ENCODE assay signal across 8 cellular contexts in the genomic region with DNA sequence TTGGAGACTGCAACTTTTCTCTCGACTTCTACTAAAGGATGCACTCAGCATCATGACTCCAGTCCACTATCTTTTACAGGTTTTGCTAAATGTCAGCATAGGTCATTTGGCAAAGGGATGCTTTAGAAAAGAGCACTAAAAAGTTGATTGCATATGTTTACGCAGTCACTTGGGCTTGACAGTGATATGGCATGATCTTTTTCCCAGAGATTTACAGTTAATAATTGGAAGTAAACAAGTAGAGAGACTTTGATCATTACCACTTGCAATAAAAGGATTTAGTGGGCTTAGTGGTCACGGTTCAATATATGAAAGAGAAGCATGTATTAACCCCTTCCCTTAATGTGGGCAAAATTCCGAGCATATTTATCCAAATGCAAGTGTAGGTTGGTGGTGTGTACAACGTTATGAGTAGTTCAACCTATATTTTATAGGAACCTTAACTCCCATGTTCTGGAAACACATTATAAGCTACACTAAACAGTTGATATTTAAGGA. TPM values are rescaled to one million over a fixed set of nuclear protein-coding genes. Genes with fewer than 3 reads are reported as not detected.
DNase-seq lines count a peak whose midpoint lies in the region; ATAC-seq, FAIRE-seq and TF ChIP-seq lines count a peak whose summit lies in the region.

No MANE protein-coding gene starts in this region.

- no peak overlapping the region for H4K91ac ChIP-seq in mesenchymal stem cell (ENCODE audit: low read length)

- TF ChIP-seq RAD21 in GM12878 (IDR thresholded peaks at IDR 0.05; ENCODE audit: insufficient read depth, low read depth, low read length) = no peak

- no peak overlapping the region for H3K4ac ChIP-seq in mesenchymal stem cell (ENCODE audit: low read depth in 1 of 2, low read length in 2 of 2)

- POLR2A ChIA-PET in GM12878 (lab: Charles Lee) = interaction anchor here (0.5 to 1.1 kb wide), 3 partner anchors 9 to 52 kb away, joined by 3 read pairs; no protein-coding TSS in a partner anchor

- BruUV-seq in GM12878 (replicated peaks; lab: Mats Ljungman, UMichigan) = no TSS peak

- H3K14ac ChIP-seq in mesenchymal stem cell (ENCODE audit: low read length in 2 of 2) = no peak overlapping the region

- no peak overlapping the region for H2AK5ac ChIP-seq in mesenchymal stem cell (ENCODE audit: low read length, severe bottlenecking)

- H3K79me2 ChIP-seq in GM12878 (ENCODE audit: control insufficient read depth, insufficient read depth, low read length) = peaks cover 16% of the 10 kb centered on the region

- no peaks in the 10 kb centered on the region for H3K9me3 ChIP-seq in cardiac muscle cell (ENCODE audit: low read depth)
- H3K9me3 ChIP-seq in GM12878 (replicated peaks; ENCODE audit: control insufficient read depth, insufficient read depth, low read length) = peaks cover 2% of the 10 kb centered on the region; the same call in 2 of the 3 replicates
- no peaks in the 10 kb centered on the region for H3K9me3 ChIP-seq in mesenchymal stem cell (ENCODE audit: control insufficient read depth, low read length)
- no peaks in the 10 kb centered on the region for H3K9me3 ChIP-seq in upper lobe of left lung

- H3K36me3 ChIP-seq in cardiac muscle cell = peaks cover 3% of the 10 kb centered on the region
- H3K36me3 ChIP-seq in GM12878 (ENCODE audit: control insufficient read depth in 2 of 2, insufficient read depth in 2 of 2, low read length in 1 of 2) = no peaks in the 10 kb centered on the region; a peak in 1 of 4 replicates
- H3K36me3 ChIP-seq in mesenchymal stem cell (ENCODE audit: control insufficient read depth in 1 of 2, insufficient read depth in 2 of 2, low read depth in 1 of 2, low read length in 2 of 2) = peaks cover 0 to 13% of the 10 kb centered on the region in 2 experiments
- peaks cover 0 to 9% (median 0%) of the 10 kb centered on the region in 4 donors for H3K36me3 ChIP-seq in upper lobe of left lung

- CTCF ChIA-PET in GM12878 (lab: Yijun Ruan, JAX) = interaction anchor here (0.8 to 1.2 kb wide), 2 partner anchors 15 to 21 kb away, joined by 3 read pairs; no protein-coding TSS in a partner anchor

- SMC1A ChIA-PET in GM12878 (lab: Charles Lee; ENCODE audit: uncharacterized antibody, unreplicated experiment) = interaction anchor here (1.5 kb wide), 1 partner anchor 21 kb away, joined by 5 read pairs; no protein-coding TSS in a partner anchor

- H3K27ac ChIP-seq in cardiac muscle cell (no peak overlapping the region), GM12878 (ENCODE audit: control insufficient read depth, insufficient read depth) (no peak overlapping the region), mesenchymal stem cell (ENCODE audit: low read length, poor library complexity, severe bottlenecking) (no peak overlapping the region), upper lobe of left lung (no peak overlapping the region)

- H3K27me3 ChIP-seq in cardiac muscle cell = peaks cover 70% of the 10 kb centered on the region
- peaks cover 3 to 14% of the 10 kb centered on the region in 2 experiments for H3K27me3 ChIP-seq in GM12878 (replicated peaks in 1 of 2; ENCODE audit: control insufficient read depth in 2 of 2, insufficient read depth in 2 of 2, low read length in 1 of 2)
- peaks cover 22 to 29% of the 10 kb centered on the region in 2 experiments for H3K27me3 ChIP-seq in mesenchymal stem cell (ENCODE audit: control insufficient read depth in 1 of 2, insufficient read depth in 1 of 2, low read length in 2 of 2)
- H3K27me3 ChIP-seq in upper lobe of left lung = peaks cover 0 to 3% (median 1%) of the 10 kb centered on the region in 4 donors

- peaks cover 9% of the 10 kb centered on the region for H3K79me1 ChIP-seq in mesenchymal stem cell (replicated peaks; ENCODE audit: low read length, poor library complexity, severe bottlenecking)

- H4K20me1 ChIP-seq in GM12878 (ENCODE audit: control insufficient read depth, insufficient read depth) = peaks cover 2% of the 10 kb centered on the region; the same call in 1 of the 2 replicates

- no peak for TF ChIP-seq CTCF in cardiac muscle cell (IDR thresholded peaks at IDR 0.05; ENCODE audit: low read depth, low read length)
- TF ChIP-seq CTCF in GM12878 (IDR thresholded peaks at IDR 0.05 in 2 of 3, conservative IDR thresholded peaks at IDR 0.05 in 1 of 3; ENCODE audit: control insufficient read depth in 2 of 3, extremely low read depth in 1 of 3, insufficient read depth in 1 of 3, low read depth in 3 of 3, low read length in 3 of 3) = no peak
- TF ChIP-seq CTCF in upper lobe of left lung (IDR thresholded peaks at IDR 0.05) = no peak

- no peak overlapping the region for H2BK120ac ChIP-seq in mesenchymal stem cell (ENCODE audit: low read depth, low read length)

- no peak for TF ChIP-seq EP300 in GM12878 (IDR thresholded peaks at IDR 0.05; ENCODE audit: borderline replicate concordance in 1 of 2, control insufficient read depth in 1 of 2, low read depth in 2 of 2, low read length in 2 of 2)
- no peak for TF ChIP-seq EP300 in upper lobe of left lung (IDR thresholded peaks at IDR 0.05)

- ATAC-seq in left ventricle myocardium superior = no peak
- ATAC-seq in GM12878 = no peak
- no peak for ATAC-seq in upper lobe of left lung (ENCODE audit: low FRiP score in 2 of 2)

- peak overlapping the region; percentile 70 for H3K4me3 ChIP-seq in cardiac muscle cell
- H3K4me3 ChIP-seq in GM12878 = peak overlapping the region; percentile 81
- H3K4me3 ChIP-seq in mesenchymal stem cell (ENCODE audit: insufficient read depth in 1 of 2, low read depth in 1 of 2, low read length in 2 of 2) = peak overlapping the region in 1 of 2 experiments; percentile 89
- H3K4me3 ChIP-seq in upper lobe of left lung = peak overlapping the region; percentile 50 to 88 (median 64)

- TF ChIP-seq POLR2A in GM12878 (IDR thresholded peaks at IDR 0.05; ENCODE audit: low read depth, low read length) (no peak), upper lobe of left lung (IDR thresholded peaks at IDR 0.05) (no peak)

- no peak for FAIRE-seq in GM12878 (lab: Jason Lieb, UNC)

- H2BK5ac ChIP-seq in mesenchymal stem cell (ENCODE audit: low read depth, low read length, poor library complexity, severe bottlenecking) = no peak overlapping the region

- no peak overlapping the region for H3K23ac ChIP-seq in mesenchymal stem cell (ENCODE audit: low read length in 2 of 2)

- intact Hi-C loops in left ventricle myocardium superior (cut with micrococcal nuclease) (loop anchor here (10.0 kb wide), 1 partner anchor 392 kb away; a partner anchor contains a TSS), GM12878 (cut with micrococcal nuclease; ENCODE audit: unreplicated experiment) (loop anchor here (2.0 to 5.0 kb wide), 3 partner anchors 18 to 665 kb away; a partner anchor contains a TSS)

- no peak overlapping the region for H3K18ac ChIP-seq in mesenchymal stem cell (ENCODE audit: low read depth in 1 of 2, low read length in 2 of 2)

- H3K4me2 ChIP-seq in GM12878 (ENCODE audit: control insufficient read depth, insufficient read depth) (peak overlapping the region; percentile 98), mesenchymal stem cell (ENCODE audit: low read length, poor library complexity, severe bottlenecking) (peak overlapping the region; percentile 61)

- H2BK12ac ChIP-seq in mesenchymal stem cell (ENCODE audit: low read length in 2 of 2) = no peak overlapping the region

- H3K4me1 ChIP-seq in cardiac muscle cell (ENCODE audit: low read depth) = peaks cover 16% of the 10 kb centered on the region
- H3K4me1 ChIP-seq in GM12878 (ENCODE audit: control insufficient read depth, insufficient read depth, low read length) = peaks cover 25% of the 10 kb centered on the region
- no peaks in the 10 kb centered on the region for H3K4me1 ChIP-seq in mesenchymal stem cell (ENCODE audit: control insufficient read depth, insufficient read depth, low read depth, low read length)
- peaks cover 35 to 47% (median 42%) of the 10 kb centered on the region in 4 donors for H3K4me1 ChIP-seq in upper lobe of left lung

- H2AFZ ChIP-seq in GM12878 (ENCODE audit: control insufficient read depth, low read depth, low read length) = no peak overlapping the region
- no peak overlapping the region for H2AFZ ChIP-seq in mesenchymal stem cell (ENCODE audit: low read depth, low read length)

- no peak overlapping the region for H2BK15ac ChIP-seq in mesenchymal stem cell (ENCODE audit: low read depth, poor library complexity, severe bottlenecking)

- RAD21 ChIA-PET in GM12878 (lab: Charles Lee; ENCODE audit: unreplicated experiment) = interaction anchor here (1.2 to 1.8 kb wide), 2 partner anchors 17 to 21 kb away, joined by 3 to 6 read pairs; no protein-coding TSS in a partner anchor

- no peak overlapping the region; the same call in 1 of the 2 replicates for H3K9ac ChIP-seq in GM12878 (ENCODE audit: control insufficient read depth, insufficient read depth, low read length)
- H3K9ac ChIP-seq in mesenchymal stem cell (ENCODE audit: low read length) = peak overlapping the region; percentile 83

- 52% methylated on average over 5 of the region's 5 CpGs for WGBS in GM12878 (ENCODE audit: insufficient coverage, insufficient replicate concordance, low lambda C conversion rate, missing lambda C conversion rate)
- 10% methylated on average over 3 of the region's 5 CpGs for WGBS in mesenchymal stem cell
- 68 to 75% methylated on average over 5 of the region's 5 CpGs for WGBS in upper lobe of left lung, 2 donors

- DNase-seq in cardiac muscle cell (ENCODE audit: low read depth in 1 of 2, low spot score in 1 of 2) (no peak), left ventricle myocardium superior (no peak), GM12878 (ENCODE audit: low read depth, low spot score) (no peak), mesenchymal stem cell (no peak), upper lobe of left lung (no peak), NCI-H1930 (lab: John Stamatoyannopoulos, UW) (no peak), AML-193 (lab: John Stamatoyannopoulos, UW) (no peak), NOMO-1 treated with DMSO at 0.1 percent for 48 hours (lab: John Stamatoyannopoulos, UW; ENCODE audit: unreplicated experiment) (no peak)

- in situ Hi-C loops in GM12878 (cut with MboI) = no loop called here

- H4K8ac ChIP-seq in mesenchymal stem cell (ENCODE audit: low read length) = no peak overlapping the region

RNA-seq across cellular contexts. Expression of a gene that starts 1.8 kb away (rescaled TPM):
- 16.7 and 17.3 TPM in 2 replicates for total RNA-seq in cardiac muscle cell
- polyA plus RNA-seq in cardiac muscle cell = 10.4 and 12.9 TPM in 2 replicates
- total RNA-seq in left ventricle myocardium superior = 38.8 TPM
- 43.7 and 47.2 TPM in 2 replicates for total RNA-seq in GM12878 (2013; cell fraction: nucleolus; rRNA removed)
- total RNA-seq in GM12878 (2014; rRNA removed) = 27.5 and 34.6 TPM in 2 replicates
- total RNA-seq in GM12878 (2014; rRNA removed; fragmentation: Illumina TruSeq; extraction: Trizol) = 31.5 and 32.4 TPM in 2 replicates
- total RNA-seq in GM12878 (2021) = 29.1 and 29.4 TPM in 2 replicates
- polyA plus RNA-seq in GM12878 (2011; ENCODE audit: low read depth) = 10.5 TPM
- 49.7 and 70.6 TPM in 2 replicates for polyA plus RNA-seq in GM12878 (2011; rRNA removed)
- polyA plus RNA-seq in GM12878 (2011; cell fraction: cytosol; rRNA removed) = 20.6 and 22.9 TPM in 2 replicates
- 77.8 and 78.2 TPM in 2 replicates for polyA plus RNA-seq in GM12878 (2011; cell fraction: nucleus; rRNA removed)
- polyA plus RNA-seq in GM12878 (2012) = 25.9 and 26.9 TPM in 2 replicates
- polyA plus RNA-seq in GM12878 (2014; fragmentation: Illumina TruSeq; extraction: Trizol) = 32.1 and 39.0 TPM in 2 replicates
- polyA plus RNA-seq in GM12878 (2014; fragmentation: Nextera tagmentation; extraction: Ambion mirVana) = 10 to 100 TPM in 1 of 2 experiments, 1 to 10 TPM in 1; 8.0 to 12.4 TPM
- polyA plus RNA-seq in GM12878 (2014; rRNA removed) = 24.2 and 24.6 TPM in 2 replicates
- 10 to 100 TPM; 17.4 to 19.5 TPM for polyA plus RNA-seq in GM12878 (2016; fragmentation: Nextera tagmentation; extraction: Ambion mirVana)
- polyA minus RNA-seq in GM12878 (2011; rRNA and poly(A)+ RNA removed) = 47.5 and 83.2 TPM in 2 replicates
- polyA minus RNA-seq in GM12878 (2011; cell fraction: cytosol; rRNA and poly(A)+ RNA removed) = 16.7 and 33.9 TPM in 2 replicates
- 18.1 and 22.3 TPM in 2 replicates for polyA minus RNA-seq in GM12878 (2011; cell fraction: nucleus; rRNA and poly(A)+ RNA removed)
- polyA plus RNA-seq in mesenchymal stem cell (2013, experiment 1 of 2) = 9.3 TPM
- polyA plus RNA-seq in mesenchymal stem cell (2013, experiment 2 of 2) = 9.1 TPM
- 10 to 100 TPM; 13.0 to 73.3 (median 41.5) TPM for total RNA-seq in upper lobe of left lung

RNA-seq across cellular contexts. Expression of a gene that starts 6.5 kb away (rescaled TPM):
- total RNA-seq in cardiac muscle cell (24.8 and 54.3 TPM in 2 replicates), left ventricle myocardium superior (83.5 TPM), GM12878 (2014; rRNA removed) (65.3 and 70.9 TPM in 2 replicates), GM12878 (2014; rRNA removed; fragmentation: Illumina TruSeq; extraction: Trizol) (64.5 and 72.3 TPM in 2 replicates), GM12878 (2021) (68.0 and 74.3 TPM in 2 replicates), upper lobe of left lung (100 to 1,000 TPM in 1 of 6 donors, 10 to 100 TPM in 5; 11.0 to 312 (median 39.6) TPM)
- polyA plus RNA-seq in cardiac muscle cell (122 and 132 TPM in 2 replicates), GM12878 (2011; rRNA removed) (101 and 151 TPM in 2 replicates), GM12878 (2014; fragmentation: Illumina TruSeq; extraction: Trizol) (68.1 and 74.9 TPM in 2 replicates), GM12878 (2014; fragmentation: Nextera tagmentation; extraction: Ambion mirVana) (100 to 1,000 TPM; 238 to 248 TPM), GM12878 (2014; rRNA removed) (60.9 and 64.7 TPM in 2 replicates), GM12878 (2016; fragmentation: Nextera tagmentation; extraction: Ambion mirVana) (100 to 1,000 TPM; 171 to 205 TPM)
- total RNA-seq in GM12878 (2013; cell fraction: nucleolus; rRNA removed) = 52.1 and 56.3 TPM in 2 replicates
- polyA plus RNA-seq in GM12878 (2011; ENCODE audit: low read depth) = 65.1 TPM
- 33.9 and 35.7 TPM in 2 replicates for polyA plus RNA-seq in GM12878 (2011; cell fraction: cytosol; rRNA removed)
- polyA plus RNA-seq in GM12878 (2011; cell fraction: nucleus; rRNA removed) = 63.7 and 81.5 TPM in 2 replicates
- 65.2 and 75.4 TPM in 2 replicates for polyA plus RNA-seq in GM12878 (2012)
- 16.1 and 21.0 TPM in 2 replicates for polyA minus RNA-seq in GM12878 (2011; rRNA and poly(A)+ RNA removed)
- polyA minus RNA-seq in GM12878 (2011; cell fraction: cytosol; rRNA and poly(A)+ RNA removed) = 2.5 and 4.7 TPM in 2 replicates
- polyA minus RNA-seq in GM12878 (2011; cell fraction: nucleus; rRNA and poly(A)+ RNA removed) = 21.8 and 26.3 TPM in 2 replicates
- 46.7 TPM for polyA plus RNA-seq in mesenchymal stem cell (2013, experiment 1 of 2)
- 49.3 TPM for polyA plus RNA-seq in mesenchymal stem cell (2013, experiment 2 of 2)

RNA-seq across cellular contexts. Expression of a gene that starts 22.6 kb away (rescaled TPM):
- total RNA-seq in cardiac muscle cell (not detected in 2 replicates), left ventricle myocardium superior (not detected), GM12878 (2014; rRNA removed) (0.27 and 0.51 TPM in 2 replicates), GM12878 (2014; rRNA removed; fragmentation: Illumina TruSeq; extraction: Trizol) (0.40 and 0.60 TPM in 2 replicates), GM12878 (2021) (0.21 and 0.36 TPM in 2 replicates), upper lobe of left lung (10 to 100 TPM in 2 of 6 donors, 1 to 10 TPM in 3, under 1 TPM in 1; 0.74 to 44.1 (median 8.7) TPM)
- polyA plus RNA-seq in cardiac muscle cell (0.66 TPM in 1 of 2 replicates, not detected in the other), GM12878 (2011; rRNA removed) (0.34 and 0.71 TPM in 2 replicates), GM12878 (2014; fragmentation: Illumina TruSeq; extraction: Trizol) (0.53 and 0.95 TPM in 2 replicates), GM12878 (2014; fragmentation: Nextera tagmentation; extraction: Ambion mirVana) (under 1 TPM; 0.13 to 0.26 TPM), GM12878 (2014; rRNA removed) (0.65 and 0.99 TPM in 2 replicates), GM12878 (2016; fragmentation: Nextera tagmentation; extraction: Ambion mirVana) (under 1 TPM in 1 of 2 experiments, not detected in 1; 0.43 TPM)
- 0.21 and 0.49 TPM in 2 replicates for total RNA-seq in GM12878 (2013; cell fraction: nucleolus; rRNA removed)
- polyA plus RNA-seq in GM12878 (2011; ENCODE audit: low read depth) = 0.10 TPM
- polyA plus RNA-seq in GM12878 (2011; cell fraction: cytosol; rRNA removed) = 0.16 and 0.25 TPM in 2 replicates
- 0.30 and 0.38 TPM in 2 replicates for polyA plus RNA-seq in GM12878 (2011; cell fraction: nucleus; rRNA removed)
- 0.21 and 0.24 TPM in 2 replicates for polyA plus RNA-seq in GM12878 (2012)
- 0.21 and 0.22 TPM in 2 replicates for polyA minus RNA-seq in GM12878 (2011; rRNA and poly(A)+ RNA removed)
- not detected in 2 replicates for polyA minus RNA-seq in GM12878 (2011; cell fraction: cytosol; rRNA and poly(A)+ RNA removed)
- 0.36 TPM in 1 of 2 replicates, not detected in the other for polyA minus RNA-seq in GM12878 (2011; cell fraction: nucleus; rRNA and poly(A)+ RNA removed)
- not detected for polyA plus RNA-seq in mesenchymal stem cell (2013, experiment 1 of 2)
- not detected for polyA plus RNA-seq in mesenchymal stem cell (2013, experiment 2 of 2)
